13 cellular contexts compared by ENCODE assay signal in genomic region chr2:120176526-120176925, GRCh38. TPM values are rescaled to one million over a fixed set of nuclear protein-coding genes. Genes with fewer than 3 reads are reported as not detected.
DNase-seq lines count a peak whose midpoint lies in the region; ATAC-seq and TF ChIP-seq lines count a peak whose summit lies in the region.
"Had no signal": no experiment of that assay in that cellular context is flagged by ENCODE, and none has a peak within 500 bp of the region (broad histone marks: within the 10 kb centered on the region; RNA-seq: fewer than 3 reads in every experiment).

No MANE protein-coding gene starts in this region.

- H3K9me3 Mint-ChIP-seq in activated naive CD4-positive, alpha-beta T cell treated with anti-CD3 and anti-CD28 coated beads, Interleukin-2, amount 10 ng/mL, durations not matched to agents 7 days and 5 days = no peaks in the 10 kb centered on the region
- no peaks in the 10 kb centered on the region for H3K9me3 Mint-ChIP-seq in activated T-helper 1 cell treated with anti-CD3 and anti-CD28 coated beads, Interleukin-12 subunit alpha, Interleukin-12 subunit beta, Interleukin-2, Interleukin-4 antibody, amounts not matched to agents 30 ng/mL and 10 ng/mL and 1 ng/mL, durations not matched to agents 14 hours and 24 hours and 36 hours

- H3K36me3 ChIP-seq in lower lobe of right lung (peaks cover 3% of the 10 kb centered on the region), transverse colon (no peaks in the 10 kb centered on the region)

- peak overlapping the region; percentile 65 for H3K27ac ChIP-seq in lower lobe of right lung
- H3K27ac ChIP-seq in transverse colon = peak overlapping the region; percentile 10 to 67 (median 33)

- TF ChIP-seq EP300 in transverse colon (IDR thresholded peaks at IDR 0.05; ENCODE audit: low read depth) = no peak

- peaks cover 59% of the 10 kb centered on the region for H3K4me1 Mint-ChIP-seq in activated naive CD4-positive, alpha-beta T cell treated with anti-CD3 and anti-CD28 coated beads, Interleukin-2, amount 10 ng/mL, durations not matched to agents 7 days and 5 days
- peaks cover 51% of the 10 kb centered on the region for H3K4me1 Mint-ChIP-seq in activated T-helper 1 cell treated with anti-CD3 and anti-CD28 coated beads, Interleukin-12 subunit alpha, Interleukin-12 subunit beta, Interleukin-2, Interleukin-4 antibody, amounts not matched to agents 30 ng/mL and 10 ng/mL and 1 ng/mL, durations not matched to agents 14 hours and 24 hours and 36 hours (ENCODE audit: low read depth)

- TF ChIP-seq POLR2A in transverse colon (IDR thresholded peaks at IDR 0.05) = no peak

- H3K9me3 ChIP-seq in lower lobe of right lung (no peaks in the 10 kb centered on the region), transverse colon (no peaks in the 10 kb centered on the region)
- H3K9me3 ChIP-seq: body of pancreas had no signal

- ATAC-seq in lower lobe of right lung (no peak), GM21381 (IDR thresholded peaks at IDR 0.05; ENCODE audit: unreplicated experiment) (no peak), HG03571 (IDR thresholded peaks at IDR 0.05; ENCODE audit: unreplicated experiment) (no peak)
- ATAC-seq: body of pancreas had no signal

- no peaks in the 10 kb centered on the region for H3K27me3 ChIP-seq in lower lobe of right lung (ENCODE audit: low read depth)
- H3K27me3 ChIP-seq in transverse colon = no peaks in the 10 kb centered on the region
- H3K27me3 ChIP-seq: body of pancreas had no signal

- no peak for DNase-seq in activated naive CD4-positive, alpha-beta T cell treated with anti-CD3 and anti-CD28 coated beads, Interleukin-2, amount 10 ng/mL, durations not matched to agents 7 days and 5 days
- no peak for DNase-seq in activated naive CD4-positive, alpha-beta T cell (lab: John Stamatoyannopoulos, UW)
- DNase-seq in activated T-helper 1 cell treated with anti-CD3 and anti-CD28 coated beads, Interleukin-12 subunit alpha, Interleukin-12 subunit beta, Interleukin-2, Interleukin-4 antibody, amounts not matched to agents 30 ng/mL and 10 ng/mL and 1 ng/mL, durations not matched to agents 14 hours and 24 hours and 36 hours (ENCODE audit: low spot score) = no peak
- DNase-seq in lower lobe of right lung = no peak
- DNase-seq in transverse colon = no peak
- no peak for DNase-seq in NCI-H2171 (lab: John Stamatoyannopoulos, UW)
- DNase-seq: ACHN, DMS53, NCI-H1092 treated with DMSO at 0.1 percent for 48 hours, NCI-H524 treated with DMSO at 0.1 percent for 48 hours had no signal

- H3K4me1 ChIP-seq in lower lobe of right lung (no peaks in the 10 kb centered on the region), transverse colon (peaks cover 0 to 3% (median 0%) of the 10 kb centered on the region in 4 donors)
- H3K4me1 ChIP-seq: body of pancreas had no signal

- no peaks in the 10 kb centered on the region for H3K27me3 Mint-ChIP-seq in activated naive CD4-positive, alpha-beta T cell treated with anti-CD3 and anti-CD28 coated beads, Interleukin-2, amount 10 ng/mL, durations not matched to agents 7 days and 5 days
- no peaks in the 10 kb centered on the region for H3K27me3 Mint-ChIP-seq in activated T-helper 1 cell treated with anti-CD3 and anti-CD28 coated beads, Interleukin-12 subunit alpha, Interleukin-12 subunit beta, Interleukin-2, Interleukin-4 antibody, amounts not matched to agents 30 ng/mL and 10 ng/mL and 1 ng/mL, durations not matched to agents 14 hours and 24 hours and 36 hours (ENCODE audit: insufficient read depth)

- intact Hi-C loops in activated T-helper 1 cell treated with anti-CD3 and anti-CD28 coated beads, Interleukin-12 subunit alpha, Interleukin-12 subunit beta, Interleukin-2, Interleukin-4 antibody, amounts not matched to agents 30 ng/mL and 10 ng/mL and 1 ng/mL, durations not matched to agents 14 hours and 24 hours and 36 hours (cut with micrococcal nuclease) = loop anchor here (2.0 to 5.0 kb wide), 3 partner anchors 56 to 809 kb away; partner anchors contain the start of genes C2orf76 and DBI
- intact Hi-C loops in lower lobe of right lung (cut with DNase I) = no loop called here
- intact Hi-C loops in transverse colon (cut with DNase I; ENCODE audit: low total_unique reads) = no loop called here

- H3K4me3 Mint-ChIP-seq in activated naive CD4-positive, alpha-beta T cell treated with anti-CD3 and anti-CD28 coated beads, Interleukin-2, amount 10 ng/mL, durations not matched to agents 7 days and 5 days = peak overlapping the region; percentile 88
- peak overlapping the region; percentile 99 for H3K4me3 Mint-ChIP-seq in activated T-helper 1 cell treated with anti-CD3 and anti-CD28 coated beads, Interleukin-12 subunit alpha, Interleukin-12 subunit beta, Interleukin-2, Interleukin-4 antibody, amounts not matched to agents 30 ng/mL and 10 ng/mL and 1 ng/mL, durations not matched to agents 14 hours and 24 hours and 36 hours

- peak overlapping the region; percentile 45 for H3K4me3 ChIP-seq in lower lobe of right lung
- no peak overlapping the region for H3K4me3 ChIP-seq in transverse colon
- H3K4me3 ChIP-seq: body of pancreas had no signal

- H3K27ac Mint-ChIP-seq in activated naive CD4-positive, alpha-beta T cell treated with anti-CD3 and anti-CD28 coated beads, Interleukin-2, amount 10 ng/mL, durations not matched to agents 7 days and 5 days = peak overlapping the region; percentile 97
- H3K27ac Mint-ChIP-seq in activated T-helper 1 cell treated with anti-CD3 and anti-CD28 coated beads, Interleukin-12 subunit alpha, Interleukin-12 subunit beta, Interleukin-2, Interleukin-4 antibody, amounts not matched to agents 30 ng/mL and 10 ng/mL and 1 ng/mL, durations not matched to agents 14 hours and 24 hours and 36 hours = peak overlapping the region; percentile 100

- TF ChIP-seq CTCF in lower lobe of right lung (IDR thresholded peaks at IDR 0.05) (no peak), transverse colon (IDR thresholded peaks at IDR 0.05) (no peak)

- in situ Hi-C loops in transverse colon (cut with MboI; ENCODE audit: low pct_ligation_motif_present in 1 of 4, low pct_unique_long_range_greater_than_20kb in 1 of 4, low sequenced_read_pairs in 3 of 4) = loop anchor here in 2 of 4 donors (10.0 kb wide), 3 partner anchors 62 to 432 kb away; partner anchors contain the start of gene PTPN4 (in 1 of the 2)

- WGBS in transverse colon (ENCODE audit: low coverage in 1 of 2), 2 donors = 80 to 95% methylated on average over 3 of the region's 3 CpGs

- peaks cover 28% of the 10 kb centered on the region for H3K36me3 Mint-ChIP-seq in activated naive CD4-positive, alpha-beta T cell treated with anti-CD3 and anti-CD28 coated beads, Interleukin-2, amount 10 ng/mL, durations not matched to agents 7 days and 5 days
- H3K36me3 Mint-ChIP-seq in activated T-helper 1 cell treated with anti-CD3 and anti-CD28 coated beads, Interleukin-12 subunit alpha, Interleukin-12 subunit beta, Interleukin-2, Interleukin-4 antibody, amounts not matched to agents 30 ng/mL and 10 ng/mL and 1 ng/mL, durations not matched to agents 14 hours and 24 hours and 36 hours (ENCODE audit: low read depth) = peaks cover 3% of the 10 kb centered on the region

- CTCF ChIA-PET in activated naive CD4-positive, alpha-beta T cell treated with anti-CD3 and anti-CD28 coated beads, Interleukin-2, amount 10 ng/mL, durations not matched to agents 7 days and 5 days (lab: Charles Lee) = interaction anchor here (0.6 to 6.4 kb wide), 32 partner anchors 8 to 535 kb away, joined by 3 to 74 read pairs (median 4); partner anchors contain the start of genes PTPN4 and RALB

RNA-seq across cellular contexts. Expression of gene TMEM185B, which starts 46.7 kb away (rescaled TPM):
- total RNA-seq in activated T-helper 1 cell treated with anti-CD3 and anti-CD28 coated beads, Interleukin-12 subunit alpha, Interleukin-12 subunit beta, Interleukin-2, Interleukin-4 antibody, amounts not matched to agents 30 ng/mL and 10 ng/mL and 1 ng/mL, durations not matched to agents 14 hours and 24 hours and 36 hours = 47.9 and 48.6 TPM in 2 replicates
- total RNA-seq in lower lobe of right lung (22.2 TPM), transverse colon (10 to 100 TPM; 12.1 to 23.2 (median 17.8) TPM)
